In genomic region chr6:36319436-36319762, GRCh38 we compare ENCODE assay signal across 20 cellular contexts. TPM values are rescaled to one million over a fixed set of nuclear protein-coding genes. Genes with fewer than 3 reads are reported as not detected.
DNase-seq lines count a peak whose midpoint lies in the region; ATAC-seq and TF ChIP-seq lines count a peak whose summit lies in the region.
"Had no signal": no experiment of that assay in that cellular context is flagged by ENCODE, and none has a peak within 500 bp of the region (broad histone marks: within the 10 kb centered on the region; RNA-seq: fewer than 3 reads in every experiment).

No MANE protein-coding gene starts in this region.

- no peaks in the 10 kb centered on the region for H4K20me1 ChIP-seq in SK-N-SH (ENCODE audit: insufficient read depth)

- TF ChIP-seq RAD21 in SK-N-SH (IDR thresholded peaks at IDR 0.05; ENCODE audit: low read length), result no peak

- H3K4me3 ChIP-seq in transverse colon, result no peak overlapping the region
- H3K4me3 ChIP-seq in SK-N-SH (ENCODE audit: low read depth in 2 of 2, low read length in 1 of 2), result no peak overlapping the region
- H3K4me3 ChIP-seq: upper lobe of right lung had no signal

- CTCF ChIA-PET in SK-N-SH (lab: Yijun Ruan, JAX), result interaction anchor here (0.5 to 15.1 kb wide), 7 partner anchors 10 to 735 kb away, joined by 3 to 123 read pairs (median 3); no protein-coding TSS in a partner anchor

- ATAC-seq in GM21447 (IDR thresholded peaks at IDR 0.05; ENCODE audit: unreplicated experiment), result no peak
- ATAC-seq: activated CD4-positive, CD25-positive, alpha-beta regulatory T cell treated with anti-CD3 and anti-CD28 coated beads, Interleukin-2, amount 50 U/mL, for 24 hours; foreskin keratinocyte; stimulated activated effector memory CD8-positive, alpha-beta T cell treated with anti-CD3 and anti-CD28 coated beads, Interleukin-12 subunit alpha, Interleukin-12 subunit beta, amount 100 ng/mL, for 72 hours; upper lobe of right lung had no signal

- DNase-seq in NCI-H1092 (lab: John Stamatoyannopoulos, UW) (peak; percentile 84), NCI-H2227 (lab: John Stamatoyannopoulos, UW; ENCODE audit: unreplicated experiment) (peak; percentile 72), SHP77 treated with DMSO at 0.1 percent for 48 hours (lab: John Stamatoyannopoulos, UW) (peak; percentile 72), transverse colon (peak; percentile 82), GM03348 (ENCODE audit: low spot score) (no peak), SK-N-SH (no peak)
- DNase-seq: activated naive CD8-positive, alpha-beta T cell treated with anti-CD3 and anti-CD28 coated beads, Interleukin-2, amount 10 ng/mL, durations not matched to agents 7 days and 5 days; activated T-cell treated with anti-CD3 and anti-CD28 coated beads for 4 hours; C1 segment of cervical spinal cord; foreskin keratinocyte; mammary epithelial cell; NCI-H1436; T-helper 1 cell; upper lobe of right lung had no signal

- POLR2A ChIA-PET in SK-N-SH (lab: Yijun Ruan, JAX), result no interaction called here

- H3K27ac ChIP-seq in transverse colon, result peak overlapping the region; percentile 58 to 80 (median 72)
- H3K27ac ChIP-seq in SK-N-SH (ENCODE audit: low read depth in 2 of 2, low read length in 1 of 2), result no peak overlapping the region
- H3K27ac ChIP-seq: foreskin keratinocyte, upper lobe of right lung had no signal

- H3K36me3 ChIP-seq in transverse colon (no peaks in the 10 kb centered on the region), SK-N-SH (replicated peaks in 1 of 2; ENCODE audit: control insufficient read depth in 1 of 2, insufficient read depth in 2 of 2, low read length in 1 of 2) (no peaks in the 10 kb centered on the region)
- H3K36me3 ChIP-seq: upper lobe of right lung had no signal

- TF ChIP-seq EP300 in transverse colon (IDR thresholded peaks at IDR 0.05; ENCODE audit: low read depth) (no peak), SK-N-SH (IDR thresholded peaks at IDR 0.05; ENCODE audit: borderline replicate concordance in 1 of 2, low read depth in 1 of 2, low read length in 1 of 2) (no peak)

- no peak overlapping the region for H3K9ac ChIP-seq in SK-N-SH

- no peaks in the 10 kb centered on the region for H3F3A ChIP-seq in SK-N-SH (replicated peaks; ENCODE audit: insufficient read depth)

- intact Hi-C loops in transverse colon (cut with DNase I; ENCODE audit: low total_unique reads), result no loop called here

- in situ Hi-C loops in transverse colon (cut with MboI; ENCODE audit: low pct_ligation_motif_present in 1 of 4, low pct_unique_long_range_greater_than_20kb in 1 of 4, low sequenced_read_pairs in 3 of 4), result no loop called here

- H3K4me2 ChIP-seq in SK-N-SH, result no peak overlapping the region

- no peak for TF ChIP-seq POLR2A in transverse colon (IDR thresholded peaks at IDR 0.05)

- H3K27me3 ChIP-seq in transverse colon, result no peaks in the 10 kb centered on the region
- no peaks in the 10 kb centered on the region; the same call in 1 of the 2 replicates for H3K27me3 ChIP-seq in SK-N-SH (ENCODE audit: insufficient read depth)
- H3K27me3 ChIP-seq: upper lobe of right lung had no signal

- peak in 4 of 5 experiments; percentile 17 to 48 (median 24) for TF ChIP-seq CTCF in transverse colon (IDR thresholded peaks at IDR 0.05)
- TF ChIP-seq CTCF in SK-N-SH (IDR thresholded peaks at IDR 0.05), result no peak

- no peaks in the 10 kb centered on the region for H3K9me3 ChIP-seq in transverse colon
- no peaks in the 10 kb centered on the region for H3K9me3 ChIP-seq in SK-N-SH
- H3K9me3 ChIP-seq: upper lobe of right lung had no signal

- H3K4me1 ChIP-seq in transverse colon (peaks cover 0 to 38% (median 26%) of the 10 kb centered on the region in 4 donors), SK-N-SH (ENCODE audit: control insufficient read depth in 1 of 2, insufficient read depth in 2 of 2, low read depth in 1 of 2, low read length in 1 of 2) (peaks cover 0 to 8% of the 10 kb centered on the region in 2 experiments; a peak in 1 of 4 replicates)
- H3K4me1 ChIP-seq: foreskin keratinocyte, upper lobe of right lung had no signal

- H3K9me2 ChIP-seq in SK-N-SH, result no peaks in the 10 kb centered on the region

- H2AFZ ChIP-seq in SK-N-SH (ENCODE audit: low read depth), result no peak overlapping the region

- 65 to 72% methylated on average over 5 to 9 of the region's 9 CpGs for WGBS in transverse colon (ENCODE audit: low coverage in 1 of 2), 2 donors
- 95% methylated on average over 4 of the region's 9 CpGs for WGBS in SK-N-SH (ENCODE audit: low lambda C conversion rate)

- no peaks in the 10 kb centered on the region for H3K79me2 ChIP-seq in SK-N-SH (ENCODE audit: insufficient read depth)

TF ChIP-seq in SK-N-SH, 30 proteins besides CTCF, POLR2A, EP300 and RAD21:
- TF ChIP-seq FOSL2 (IDR thresholded peaks at IDR 0.05; ENCODE audit: borderline replicate concordance, low read depth) (no peak), MEF2A (IDR thresholded peaks at IDR 0.05; ENCODE audit: borderline replicate concordance, low read depth) (no peak), CHD2 (IDR thresholded peaks at IDR 0.05; ENCODE audit: low read length, partially characterized antibody) (no peak), TEAD4 (IDR thresholded peaks at IDR 0.05; ENCODE audit: borderline replicate concordance, insufficient read depth) (no peak), MXI1 (IDR thresholded peaks at IDR 0.05; ENCODE audit: low read depth, low read length) (no peak), ELF1 (IDR thresholded peaks at IDR 0.05) (no peak)
- TF ChIP-seq, protein P1, sequence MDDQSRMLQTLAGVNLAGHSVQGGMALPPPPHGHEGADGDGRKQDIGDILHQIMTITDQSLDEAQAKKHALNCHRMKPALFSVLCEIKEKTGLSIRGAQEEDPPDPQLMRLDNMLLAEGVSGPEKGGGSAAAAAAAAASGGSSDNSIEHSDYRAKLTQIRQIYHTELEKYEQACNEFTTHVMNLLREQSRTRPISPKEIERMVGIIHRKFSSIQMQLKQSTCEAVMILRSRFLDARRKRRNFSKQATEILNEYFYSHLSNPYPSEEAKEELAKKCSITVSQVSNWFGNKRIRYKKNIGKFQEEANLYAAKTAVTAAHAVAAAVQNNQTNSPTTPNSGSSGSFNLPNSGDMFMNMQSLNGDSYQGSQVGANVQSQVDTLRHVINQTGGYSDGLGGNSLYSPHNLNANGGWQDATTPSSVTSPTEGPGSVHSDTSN (IDR thresholded peaks at IDR 0.05), result no peak
- TF ChIP-seq, protein P2, sequence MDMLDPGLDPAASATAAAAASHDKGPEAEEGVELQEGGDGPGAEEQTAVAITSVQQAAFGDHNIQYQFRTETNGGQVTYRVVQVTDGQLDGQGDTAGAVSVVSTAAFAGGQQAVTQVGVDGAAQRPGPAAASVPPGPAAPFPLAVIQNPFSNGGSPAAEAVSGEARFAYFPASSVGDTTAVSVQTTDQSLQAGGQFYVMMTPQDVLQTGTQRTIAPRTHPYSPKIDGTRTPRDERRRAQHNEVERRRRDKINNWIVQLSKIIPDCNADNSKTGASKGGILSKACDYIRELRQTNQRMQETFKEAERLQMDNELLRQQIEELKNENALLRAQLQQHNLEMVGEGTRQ (IDR thresholded peaks at IDR 0.05; ENCODE audit: borderline replicate concordance, low read depth, low read length), result no peak
- TF ChIP-seq, protein P3, sequence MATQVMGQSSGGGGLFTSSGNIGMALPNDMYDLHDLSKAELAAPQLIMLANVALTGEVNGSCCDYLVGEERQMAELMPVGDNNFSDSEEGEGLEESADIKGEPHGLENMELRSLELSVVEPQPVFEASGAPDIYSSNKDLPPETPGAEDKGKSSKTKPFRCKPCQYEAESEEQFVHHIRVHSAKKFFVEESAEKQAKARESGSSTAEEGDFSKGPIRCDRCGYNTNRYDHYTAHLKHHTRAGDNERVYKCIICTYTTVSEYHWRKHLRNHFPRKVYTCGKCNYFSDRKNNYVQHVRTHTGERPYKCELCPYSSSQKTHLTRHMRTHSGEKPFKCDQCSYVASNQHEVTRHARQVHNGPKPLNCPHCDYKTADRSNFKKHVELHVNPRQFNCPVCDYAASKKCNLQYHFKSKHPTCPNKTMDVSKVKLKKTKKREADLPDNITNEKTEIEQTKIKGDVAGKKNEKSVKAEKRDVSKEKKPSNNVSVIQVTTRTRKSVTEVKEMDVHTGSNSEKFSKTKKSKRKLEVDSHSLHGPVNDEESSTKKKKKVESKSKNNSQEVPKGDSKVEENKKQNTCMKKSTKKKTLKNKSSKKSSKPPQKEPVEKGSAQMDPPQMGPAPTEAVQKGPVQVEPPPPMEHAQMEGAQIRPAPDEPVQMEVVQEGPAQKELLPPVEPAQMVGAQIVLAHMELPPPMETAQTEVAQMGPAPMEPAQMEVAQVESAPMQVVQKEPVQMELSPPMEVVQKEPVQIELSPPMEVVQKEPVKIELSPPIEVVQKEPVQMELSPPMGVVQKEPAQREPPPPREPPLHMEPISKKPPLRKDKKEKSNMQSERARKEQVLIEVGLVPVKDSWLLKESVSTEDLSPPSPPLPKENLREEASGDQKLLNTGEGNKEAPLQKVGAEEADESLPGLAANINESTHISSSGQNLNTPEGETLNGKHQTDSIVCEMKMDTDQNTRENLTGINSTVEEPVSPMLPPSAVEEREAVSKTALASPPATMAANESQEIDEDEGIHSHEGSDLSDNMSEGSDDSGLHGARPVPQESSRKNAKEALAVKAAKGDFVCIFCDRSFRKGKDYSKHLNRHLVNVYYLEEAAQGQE (IDR thresholded peaks at IDR 0.05; ENCODE audit: low read depth, low read length), result no peak

RNA-seq across cellular contexts. Expression of gene BNIP5, which starts 17.3 kb away (rescaled TPM):
- total RNA-seq in transverse colon, result 10 to 100 TPM in 3 of 4 donors, 1 to 10 TPM in 1; 6.0 to 23.6 (median 14.1) TPM
- not detected in 2 replicates for polyA plus RNA-seq in SK-N-SH (2012; rRNA removed)
- polyA plus RNA-seq in SK-N-SH (2012; cell fraction: cytosol; rRNA removed), result not detected in 2 replicates
- not detected in 2 replicates for polyA plus RNA-seq in SK-N-SH (2012; cell fraction: nucleus; rRNA removed)
- total RNA-seq: activated naive CD8-positive, alpha-beta T cell treated with anti-CD3 and anti-CD28 coated beads, Interleukin-2, amount 10 ng/mL, durations not matched to agents 7 days and 5 days; cardiac septum; foreskin keratinocyte; H1; mammary epithelial cell; neural crest cell; upper lobe of right lung had no signal
- polyA plus RNA-seq: foreskin keratinocyte, H1, mammary epithelial cell had no signal

RNA-seq across cellular contexts. Expression of gene PNPLA1, which starts 49.5 kb away (rescaled TPM):
- total RNA-seq in transverse colon, result 1 to 10 TPM in 1 of 4 donors, under 1 TPM in 1, not detected in 2; 0.79 to 1.1 TPM
- not detected in 2 replicates for polyA plus RNA-seq in SK-N-SH (2012; rRNA removed)
- polyA plus RNA-seq in SK-N-SH (2012; cell fraction: cytosol; rRNA removed), result not detected in 2 replicates
- 0.05 TPM in 1 of 2 replicates, not detected in the other for polyA plus RNA-seq in SK-N-SH (2012; cell fraction: nucleus; rRNA removed)
- total RNA-seq: activated naive CD8-positive, alpha-beta T cell treated with anti-CD3 and anti-CD28 coated beads, Interleukin-2, amount 10 ng/mL, durations not matched to agents 7 days and 5 days; cardiac septum; foreskin keratinocyte; H1; mammary epithelial cell; neural crest cell had no signal
- polyA plus RNA-seq: foreskin keratinocyte, H1, mammary epithelial cell had no signal

Comparison
In these comparisons a context has a peak if more than half of its experiments do, and no peak if none do; other contexts are left out.
1. DNase-seq: peak in NCI-H1092 (single experiment), NCI-H2227 (single experiment), SHP77 treated with DMSO at 0.1 percent for 48 hours (single experiment) and transverse colon (single experiment); none in GM03348 (single experiment) and SK-N-SH (single experiment).
2. H3K27ac ChIP-seq: peak in transverse colon (4 of 4); none in SK-N-SH (0 of 2).